Comparison of ENCODE assay signal across 8 cellular contexts in genomic region chrX:68894142-68894512, GRCh38.
DNase-seq lines count a peak whose midpoint lies in the region; ATAC-seq and TF ChIP-seq lines count a peak whose summit lies in the region.
"Had no signal": no experiment of that assay in that cellular context is flagged by ENCODE, and none has a peak within 500 bp of the region (broad histone marks: within the 10 kb centered on the region; RNA-seq: fewer than 3 reads in every experiment).

No MANE protein-coding gene starts in this region.

- no peak for TF ChIP-seq CTCF in SK-N-SH (IDR thresholded peaks at IDR 0.05)

- no peak for TF ChIP-seq EP300 in SK-N-SH (IDR thresholded peaks at IDR 0.05; ENCODE audit: borderline replicate concordance in 1 of 2, low read depth in 1 of 2, low read length in 1 of 2)

- TF ChIP-seq RAD21 in SK-N-SH (IDR thresholded peaks at IDR 0.05; ENCODE audit: low read length) = no peak

- H3K27ac ChIP-seq in SK-N-SH (ENCODE audit: low read depth in 2 of 2, low read length in 1 of 2) = peak overlapping the region in 1 of 2 experiments; percentile 92; a peak in 2 of 4 replicates
- peak overlapping the region; percentile 81 for H3K27ac ChIP-seq in muscle layer of duodenum (ENCODE audit: low read length)
- peak overlapping the region; percentile 5 for H3K27ac ChIP-seq in thymus (ENCODE audit: low read depth)

- H4K20me1 ChIP-seq in SK-N-SH (ENCODE audit: insufficient read depth) = no peaks in the 10 kb centered on the region

- no peaks in the 10 kb centered on the region for H3K36me3 ChIP-seq in SK-N-SH (replicated peaks in 1 of 2; ENCODE audit: control insufficient read depth in 1 of 2, insufficient read depth in 2 of 2, low read length in 1 of 2)
- H3K36me3 ChIP-seq in muscle layer of duodenum (ENCODE audit: control insufficient read depth in 1 of 2, insufficient read depth in 2 of 2, low read length in 2 of 2) = no peaks in the 10 kb centered on the region
- no peaks in the 10 kb centered on the region for H3K36me3 ChIP-seq in thymus (ENCODE audit: control insufficient read depth, insufficient read depth)

- CTCF ChIA-PET in SK-N-SH (lab: Yijun Ruan, JAX) = interaction anchor here (0.8 to 4.9 kb wide), 6 partner anchors 17 to 183 kb away, joined by 3 to 20 read pairs (median 3); partner anchors contain the start of gene EFNB1

- H3F3A ChIP-seq in SK-N-SH (replicated peaks; ENCODE audit: insufficient read depth) = no peaks in the 10 kb centered on the region

- no peaks in the 10 kb centered on the region for H3K79me2 ChIP-seq in SK-N-SH (ENCODE audit: insufficient read depth)

- H3K4me3 ChIP-seq in SK-N-SH (ENCODE audit: low read depth in 2 of 2, low read length in 1 of 2) (no peak overlapping the region), muscle layer of duodenum (ENCODE audit: low read depth in 1 of 2, low read length in 2 of 2) (peak overlapping the region in 1 of 2 donors; percentile 35), thymus (ENCODE audit: low read length) (no peak overlapping the region)

- POLR2A ChIA-PET in SK-N-SH (lab: Yijun Ruan, JAX) = interaction anchor here (0.7 to 2.5 kb wide), 3 partner anchors 13 to 65 kb away, joined by 3 to 21 read pairs (median 3); partner anchors contain the start of gene EFNB1

- H3K9me2 ChIP-seq in SK-N-SH = no peaks in the 10 kb centered on the region

- H2AFZ ChIP-seq in SK-N-SH (ENCODE audit: low read depth) = no peak overlapping the region

- H3K9ac ChIP-seq in SK-N-SH = no peak overlapping the region

- ATAC-seq in esophagus mucosa = peak; percentile 22

- DNase-seq in SK-N-SH = peak; percentile 57
- DNase-seq in DMS79 (lab: John Stamatoyannopoulos, UW) = no peak
- no peak for DNase-seq in SKM-1 treated with dmso at 0.1 percent for 144 hours (lab: John Stamatoyannopoulos, UW; ENCODE audit: unreplicated experiment)
- DNase-seq in T1000 (lab: John Stamatoyannopoulos, UW) = no peak
- DNase-seq: activated T-cell treated with anti-CD3 and anti-CD28 coated beads, Interleukin-2, amount 50 U/mL, for 4 hours had no signal

- WGBS in SK-N-SH (ENCODE audit: low lambda C conversion rate) = no CpG with 5 or more reads among the region's 8 CpGs
- WGBS in thymus = 81% methylated on average over 8 of the region's 8 CpGs

- H3K27me3 ChIP-seq in SK-N-SH (ENCODE audit: insufficient read depth) = peaks cover 21% of the 10 kb centered on the region
- no peaks in the 10 kb centered on the region for H3K27me3 ChIP-seq in muscle layer of duodenum (ENCODE audit: low read depth, low read length)
- H3K27me3 ChIP-seq in thymus (ENCODE audit: control insufficient read depth, insufficient read depth) = no peaks in the 10 kb centered on the region

- H3K4me1 ChIP-seq in SK-N-SH (ENCODE audit: control insufficient read depth in 1 of 2, insufficient read depth in 2 of 2, low read depth in 1 of 2, low read length in 1 of 2) = peaks cover 9 to 39% of the 10 kb centered on the region in 2 experiments; a peak in 2 of 4 replicates
- H3K4me1 ChIP-seq in muscle layer of duodenum (ENCODE audit: control insufficient read depth in 1 of 2, insufficient read depth in 2 of 2, low read length in 2 of 2) = peaks cover 8 to 17% of the 10 kb centered on the region in 2 donors
- H3K4me1 ChIP-seq in thymus (ENCODE audit: control insufficient read depth, insufficient read depth, low read length) = no peaks in the 10 kb centered on the region

- no peaks in the 10 kb centered on the region for H3K9me3 ChIP-seq in SK-N-SH
- H3K9me3 ChIP-seq in muscle layer of duodenum (ENCODE audit: control insufficient read depth in 1 of 2, low read length in 2 of 2) = no peaks in the 10 kb centered on the region
- H3K9me3 ChIP-seq in thymus (ENCODE audit: control insufficient read depth) = no peaks in the 10 kb centered on the region

- H3K4me2 ChIP-seq in SK-N-SH = no peak overlapping the region

TF ChIP-seq in SK-N-SH, 30 proteins besides CTCF, POLR2A, EP300 and RAD21:
- TF ChIP-seq, protein P1, sequence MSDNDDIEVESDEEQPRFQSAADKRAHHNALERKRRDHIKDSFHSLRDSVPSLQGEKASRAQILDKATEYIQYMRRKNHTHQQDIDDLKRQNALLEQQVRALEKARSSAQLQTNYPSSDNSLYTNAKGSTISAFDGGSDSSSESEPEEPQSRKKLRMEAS (IDR thresholded peaks at IDR 0.05; ENCODE audit: low read depth) = no peak
- TF ChIP-seq CHD2 (IDR thresholded peaks at IDR 0.05; ENCODE audit: low read length, partially characterized antibody) (no peak), MXI1 (IDR thresholded peaks at IDR 0.05; ENCODE audit: low read depth, low read length) (no peak), ELF1 (IDR thresholded peaks at IDR 0.05) (no peak), RFX5 (IDR thresholded peaks at IDR 0.05; ENCODE audit: low read length) (no peak), RCOR1 (IDR thresholded peaks at IDR 0.05; ENCODE audit: low read length) (no peak), POLR2AphosphoS5 (IDR thresholded peaks at IDR 0.05; ENCODE audit: low read depth, low read length) (no peak), FOXJ3 (CRISPR knock-in tag; IDR thresholded peaks at IDR 0.05) (no peak), NRF1 (IDR thresholded peaks at IDR 0.05; ENCODE audit: low read depth, low read length) (no peak), SMC3 (IDR thresholded peaks at IDR 0.05; ENCODE audit: low read depth, low read length) (no peak), IRF3 (IDR thresholded peaks at IDR 0.05; ENCODE audit: low read depth, low read length) (no peak), NFIC (IDR thresholded peaks at IDR 0.05; ENCODE audit: borderline replicate concordance) (no peak), GABPA (IDR thresholded peaks at IDR 0.05; ENCODE audit: low read depth) (no peak)
- TF ChIP-seq, protein P2, sequence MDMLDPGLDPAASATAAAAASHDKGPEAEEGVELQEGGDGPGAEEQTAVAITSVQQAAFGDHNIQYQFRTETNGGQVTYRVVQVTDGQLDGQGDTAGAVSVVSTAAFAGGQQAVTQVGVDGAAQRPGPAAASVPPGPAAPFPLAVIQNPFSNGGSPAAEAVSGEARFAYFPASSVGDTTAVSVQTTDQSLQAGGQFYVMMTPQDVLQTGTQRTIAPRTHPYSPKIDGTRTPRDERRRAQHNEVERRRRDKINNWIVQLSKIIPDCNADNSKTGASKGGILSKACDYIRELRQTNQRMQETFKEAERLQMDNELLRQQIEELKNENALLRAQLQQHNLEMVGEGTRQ (IDR thresholded peaks at IDR 0.05; ENCODE audit: borderline replicate concordance, low read depth, low read length) = no peak
